ENCODE assay signal across 10 cellular contexts in genomic region chr4:25792200-25792791, GRCh38.
DNase-seq lines count a peak whose midpoint lies in the region; ATAC-seq and TF ChIP-seq lines count a peak whose summit lies in the region.
"Had no signal": no experiment of that assay in that cellular context is flagged by ENCODE, and none has a peak within 500 bp of the region (broad histone marks: within the 10 kb centered on the region; RNA-seq: fewer than 3 reads in every experiment).

No MANE protein-coding gene starts in this region.

- TF ChIP-seq POLR2A in upper lobe of left lung (IDR thresholded peaks at IDR 0.05), result no peak

- no peaks in the 10 kb centered on the region for H3K27me3 ChIP-seq in heart right ventricle
- H3K27me3 ChIP-seq in upper lobe of left lung, result no peaks in the 10 kb centered on the region
- H3K27me3 ChIP-seq: gastrocnemius medialis had no signal

- TF ChIP-seq CTCF in heart right ventricle (IDR thresholded peaks at IDR 0.05), result peak in 8 of 9 donors; percentile 7 to 54 (median 38)
- peak in 4 of 6 experiments; percentile 22 to 44 (median 26) for TF ChIP-seq CTCF in upper lobe of left lung (IDR thresholded peaks at IDR 0.05)

- no peak for TF ChIP-seq EP300 in upper lobe of left lung (IDR thresholded peaks at IDR 0.05)

- H3K4me1 ChIP-seq in heart right ventricle (no peaks in the 10 kb centered on the region), upper lobe of left lung (no peaks in the 10 kb centered on the region)
- H3K4me1 ChIP-seq: gastrocnemius medialis had no signal

- H3K36me3 ChIP-seq in heart right ventricle, result peaks cover 0 to 18% (median 0%) of the 10 kb centered on the region in 9 donors
- peaks cover 0 to 21% (median 6%) of the 10 kb centered on the region in 4 donors for H3K36me3 ChIP-seq in upper lobe of left lung
- H3K36me3 ChIP-seq: gastrocnemius medialis had no signal

- H3K4me3 ChIP-seq in heart right ventricle, result no peak overlapping the region
- H3K4me3 ChIP-seq in upper lobe of left lung, result no peak overlapping the region
- H3K4me3 ChIP-seq: gastrocnemius medialis had no signal

- H3K27ac ChIP-seq in heart right ventricle, result no peak overlapping the region
- H3K27ac ChIP-seq in upper lobe of left lung, result no peak overlapping the region
- H3K27ac ChIP-seq: gastrocnemius medialis had no signal

- H3K9me3 ChIP-seq in heart right ventricle (no peaks in the 10 kb centered on the region), upper lobe of left lung (no peaks in the 10 kb centered on the region)
- H3K9me3 ChIP-seq: gastrocnemius medialis had no signal

- WGBS in heart right ventricle, 2 donors, result 75 to 83% methylated on average over 5 of the region's 5 CpGs
- 76 to 82% methylated on average over 3 to 5 of the region's 5 CpGs for WGBS in upper lobe of left lung, 2 donors

- ATAC-seq in heart right ventricle (peak in 1 of 8 donors; percentile 44), esophagus mucosa (peak; percentile 57), upper lobe of left lung (ENCODE audit: low FRiP score in 2 of 2) (peak; percentile 49 to 54), HG02642 (IDR thresholded peaks at IDR 0.05; ENCODE audit: poor library complexity, unreplicated experiment) (no peak), GM19397 (IDR thresholded peaks at IDR 0.05; ENCODE audit: unreplicated experiment) (no peak)
- ATAC-seq: gastrocnemius medialis had no signal

- DNase-seq in heart right ventricle, result no peak
- no peak for DNase-seq in cardiac septum (ENCODE audit: low spot score)
- DNase-seq in NCI-H748 (lab: John Stamatoyannopoulos, UW; ENCODE audit: unreplicated experiment), result peak; percentile 48
- peak in 1 of 2 donors; percentile 61 for DNase-seq in upper lobe of left lung
- no peak for DNase-seq in effector CD8-positive, alpha-beta T cell (lab: John Stamatoyannopoulos, UW)
- DNase-seq: gastrocnemius medialis, T-helper 2 cell had no signal

- intact Hi-C loops in heart right ventricle (cut with DNase I), result no loop called here
- intact Hi-C loops in cardiac septum (cut with DNase I), result no loop called here

Comparison
In these comparisons a context has a peak if more than half of its experiments do, and no peak if none do; other contexts are left out.
1. ATAC-seq: peak in esophagus mucosa (single experiment) and upper lobe of left lung (2 of 2); none in HG02642 (single experiment) and GM19397 (single experiment).